ENCODE assay signal across 19 cellular contexts in genomic region chr2:28761420-28761819, GRCh38.
"Had no signal": no experiment of that assay in that cellular context is flagged by ENCODE, and none has a peak within 500 bp of the region (broad histone marks: within the 10 kb centered on the region; RNA-seq: fewer than 3 reads in every experiment).

No MANE protein-coding gene starts in this region.

- H3K27ac ChIP-seq: brain microvascular endothelial cell, epithelial cell of prostate, lower lobe of right lung, parathyroid adenoma, upper lobe of right lung had no signal

- H3K9me3 Mint-ChIP-seq: activated B cell treated with CpG ODN at 0.5 μM for 24 hours; activated naive CD8-positive, alpha-beta T cell treated with anti-CD3 and anti-CD28 coated beads, Interleukin-2, amount 10 ng/mL, durations not matched to agents 7 days and 5 days; endodermal cell; nephron; stimulated activated memory B cell treated with anti-CD40 and anti-IgM and Interleukin-4, amounts not matched to agents 10 μg/mL and 1 μg/mL and 100 μg/mL, for 72 hours had no signal

- H3K9me3 ChIP-seq: lower lobe of right lung, sigmoid colon, upper lobe of right lung had no signal

- H3K9ac ChIP-seq: parathyroid adenoma had no signal

- ATAC-seq: lower lobe of right lung; stimulated activated memory B cell treated with anti-CD40 and anti-IgM and Interleukin-4, amounts not matched to agents 10 μg/mL and 1 μg/mL and 100 μg/mL, for 72 hours; upper lobe of right lung had no signal

- H3K27me3 ChIP-seq: brain microvascular endothelial cell, sigmoid colon, upper lobe of right lung had no signal

- DNase-seq: activated B cell treated with CpG ODN at 0.5 μM for 24 hours; activated CD4-positive, alpha-beta T cell treated with anti-CD3 and anti-CD28 coated beads, Interleukin-2, amount 50 U/mL, for 1 hour; activated effector memory CD4-positive, alpha-beta T cell treated with anti-CD3 and anti-CD28 coated beads, Interleukin-2, amount 50 U/mL, for 16 hours; activated naive CD8-positive, alpha-beta T cell treated with anti-CD3 and anti-CD28 coated beads, Interleukin-2, amount 10 ng/mL, durations not matched to agents 7 days and 5 days; brain microvascular endothelial cell; central memory CD4-positive, alpha-beta T cell; endodermal cell; foreskin melanocyte; hypothalamus; islet precursor cell; lower lobe of right lung; sigmoid colon; stimulated activated CD4-positive, alpha-beta T cell treated with anti-CD3 and anti-CD28 coated beads, Interleukin-4, amount 100 ng/mL, for 24 hours; upper lobe of right lung had no signal

- H3K27me3 Mint-ChIP-seq: activated B cell treated with CpG ODN at 0.5 μM for 24 hours; activated naive CD8-positive, alpha-beta T cell treated with anti-CD3 and anti-CD28 coated beads, Interleukin-2, amount 10 ng/mL, durations not matched to agents 7 days and 5 days; stimulated activated memory B cell treated with anti-CD40 and anti-IgM and Interleukin-4, amounts not matched to agents 10 μg/mL and 1 μg/mL and 100 μg/mL, for 72 hours had no signal

- H3K4me3 Mint-ChIP-seq: activated B cell treated with CpG ODN at 0.5 μM for 24 hours; activated naive CD8-positive, alpha-beta T cell treated with anti-CD3 and anti-CD28 coated beads, Interleukin-2, amount 10 ng/mL, durations not matched to agents 7 days and 5 days; endodermal cell; nephron; stimulated activated memory B cell treated with anti-CD40 and anti-IgM and Interleukin-4, amounts not matched to agents 10 μg/mL and 1 μg/mL and 100 μg/mL, for 72 hours had no signal

- H2AFZ ChIP-seq: parathyroid adenoma had no signal

- FAIRE-seq: colon had no signal

- H3K27ac Mint-ChIP-seq: activated B cell treated with CpG ODN at 0.5 μM for 24 hours; activated naive CD8-positive, alpha-beta T cell treated with anti-CD3 and anti-CD28 coated beads, Interleukin-2, amount 10 ng/mL, durations not matched to agents 7 days and 5 days; endodermal cell; nephron; stimulated activated memory B cell treated with anti-CD40 and anti-IgM and Interleukin-4, amounts not matched to agents 10 μg/mL and 1 μg/mL and 100 μg/mL, for 72 hours had no signal

- H3K4me3 ChIP-seq: lower lobe of right lung, sigmoid colon, upper lobe of right lung had no signal
